ENCODE assay signal across 8 cellular contexts in genomic region chr7:135774284-135774683, GRCh38. TPM values are rescaled to one million over a fixed set of nuclear protein-coding genes. Genes with fewer than 3 reads are reported as not detected.
DNase-seq lines count a peak whose midpoint lies in the region; ATAC-seq and TF ChIP-seq lines count a peak whose summit lies in the region.
"Had no signal": no experiment of that assay in that cellular context is flagged by ENCODE, and none has a peak within 500 bp of the region (broad histone marks: within the 10 kb centered on the region; RNA-seq: fewer than 3 reads in every experiment).

No MANE protein-coding gene starts in this region.

- no peaks in the 10 kb centered on the region for H4K20me1 ChIP-seq in smooth muscle cell (ENCODE audit: low read depth)

- H3K9me3 ChIP-seq in smooth muscle cell (replicated peaks; ENCODE audit: low read depth) = peaks cover 8% of the 10 kb centered on the region

- peak overlapping the region; percentile 59 for H2AFZ ChIP-seq in smooth muscle cell (ENCODE audit: low read depth)

- peak overlapping the region; percentile 89 for H3K27ac ChIP-seq in smooth muscle cell (ENCODE audit: low read depth)

- DNase-seq in NCI-H1092 (lab: John Stamatoyannopoulos, UW) (peak; percentile 38), RKO (ENCODE audit: low spot score) (peak; percentile 18), left ventricle myocardium superior (no peak), smooth muscle cell (lab: John Stamatoyannopoulos, UW; ENCODE audit: unreplicated experiment) (no peak)
- DNase-seq: activated T-cell treated with anti-CD3 and anti-CD28 coated beads, Interleukin-2, amount 50 U/mL, for 48 hours had no signal

- H3K9ac ChIP-seq in smooth muscle cell (ENCODE audit: low read depth) = peak overlapping the region; percentile 16

- peaks cover 9% of the 10 kb centered on the region for H3K36me3 ChIP-seq in smooth muscle cell (ENCODE audit: low read depth)

- intact Hi-C loops in left ventricle myocardium superior (cut with micrococcal nuclease) = no loop called here

- no peaks in the 10 kb centered on the region for H3K27me3 ChIP-seq in smooth muscle cell (ENCODE audit: low read depth)

- H3K4me3 ChIP-seq in smooth muscle cell = no peak overlapping the region

- no peaks in the 10 kb centered on the region for H3K79me2 ChIP-seq in smooth muscle cell (ENCODE audit: low read depth)

- 36% methylated on average over 4 of the region's 4 CpGs for WGBS in smooth muscle cell (ENCODE audit: low lambda C conversion rate)

- no peak for TF ChIP-seq CTCF in smooth muscle cell (IDR thresholded peaks at IDR 0.05; ENCODE audit: borderline replicate concordance, insufficient read depth, poor library complexity, severe bottlenecking)

- peak overlapping the region; percentile 33 for H3K4me2 ChIP-seq in smooth muscle cell

- H3K4me1 ChIP-seq in smooth muscle cell (ENCODE audit: low read depth) = peaks cover 35% of the 10 kb centered on the region

- peaks cover 4% of the 10 kb centered on the region for H3F3A ChIP-seq in smooth muscle cell (ENCODE audit: low read depth)

- ATAC-seq in left ventricle myocardium superior = peak; percentile 85
- ATAC-seq in HG03354 (IDR thresholded peaks at IDR 0.05; ENCODE audit: poor library complexity, severe bottlenecking, unreplicated experiment) = no peak
- no peak for ATAC-seq in HG02840 (IDR thresholded peaks at IDR 0.05; ENCODE audit: low FRiP score, unreplicated experiment)
- no peak for ATAC-seq in HG03378 (IDR thresholded peaks at IDR 0.05; ENCODE audit: unreplicated experiment)

RNA-seq across cellular contexts. Expression of gene FAM180A, which starts 25.7 kb away (rescaled TPM):
- total RNA-seq in left ventricle myocardium superior (11.4 TPM), smooth muscle cell (not detected in 2 replicates)
- polyA plus RNA-seq in smooth muscle cell = 0.14 and 0.26 TPM in 2 replicates

RNA-seq across cellular contexts. Expression of gene SLC13A4, which starts 46.3 kb away (rescaled TPM):
- 0.15 TPM for total RNA-seq in left ventricle myocardium superior
- 0.18 TPM in 1 of 2 replicates, not detected in the other for total RNA-seq in smooth muscle cell
- 0.43 and 0.61 TPM in 2 replicates for polyA plus RNA-seq in smooth muscle cell

Comparison
In these comparisons a context has a peak if more than half of its experiments do, and no peak if none do; other contexts are left out.
1. DNase-seq: peak in NCI-H1092 (single experiment) and RKO (single experiment); none in left ventricle myocardium superior (single experiment) and smooth muscle cell (single experiment).
2. RNA of gene FAM180A, which starts 25.7 kb away (total RNA-seq): 11.4 TPM in left ventricle myocardium superior (single experiment); not detected in smooth muscle cell; every median in the first group is over 10 times any median in the second.